Comparison of ENCODE assay signal across 1 cellular context in genomic region chr22:19673660-19674059, GRCh38.
TF ChIP-seq lines count a peak whose summit lies in the region.

No MANE protein-coding gene starts in this region.

TF ChIP-seq in K562, 482 proteins besides CTCF, POLR2A, EP300 and RAD21:
- TF ChIP-seq CTBP1 (IDR thresholded peaks at IDR 0.05; ENCODE audit: borderline replicate concordance), result no peak
- no peak for TF ChIP-seq PTTG1 (tag; IDR thresholded peaks at IDR 0.05; ENCODE audit: low read depth)
- TF ChIP-seq CBX8 (IDR thresholded peaks at IDR 0.05; ENCODE audit: borderline replicate concordance, extremely low read depth, low read depth, low read length, poor library complexity, severe bottlenecking), result peak; percentile 85
- TF ChIP-seq ZFP91 (CRISPR knock-in tag; IDR thresholded peaks at IDR 0.05), result peak; percentile 27
- TF ChIP-seq ZNF121 (CRISPR knock-in tag; conservative IDR thresholded peaks at IDR 0.05), result peak; percentile 82; the same call in 1 of the 2 replicates
- TF ChIP-seq ZBTB1 (CRISPR knock-in tag; IDR thresholded peaks at IDR 0.05; ENCODE audit: borderline replicate concordance, low read depth), result peak; percentile 75; the same call in 1 of the 2 replicates
- TF ChIP-seq RNF2 (IDR thresholded peaks at IDR 0.05), result peak; percentile 39; the same call in 1 of the 2 replicates
- TF ChIP-seq CBX2 (IDR thresholded peaks at IDR 0.05; ENCODE audit: insufficient read depth, low read length, poor library complexity, severe bottlenecking), result peak; percentile 89
- TF ChIP-seq, protein P1, sequence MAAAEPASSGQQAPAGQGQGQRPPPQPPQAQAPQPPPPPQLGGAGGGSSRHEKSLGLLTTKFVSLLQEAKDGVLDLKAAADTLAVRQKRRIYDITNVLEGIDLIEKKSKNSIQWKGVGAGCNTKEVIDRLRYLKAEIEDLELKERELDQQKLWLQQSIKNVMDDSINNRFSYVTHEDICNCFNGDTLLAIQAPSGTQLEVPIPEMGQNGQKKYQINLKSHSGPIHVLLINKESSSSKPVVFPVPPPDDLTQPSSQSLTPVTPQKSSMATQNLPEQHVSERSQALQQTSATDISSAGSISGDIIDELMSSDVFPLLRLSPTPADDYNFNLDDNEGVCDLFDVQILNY (CRISPR knock-in tag; IDR thresholded peaks at IDR 0.05), result peak; percentile 20; the same call in 1 of the 2 replicates
- TF ChIP-seq ZFP36 (IDR thresholded peaks at IDR 0.05; ENCODE audit: low read depth, low read length, partially characterized antibody), result peak; percentile 45
- TF ChIP-seq NR2C2 (CRISPR knock-in tag; IDR thresholded peaks at IDR 0.05), result peak; percentile 53; the same call in 1 of the 2 replicates
- TF ChIP-seq NR2C2 (tag; IDR thresholded peaks at IDR 0.05), result no peak
- no peak for TF ChIP-seq SAP30 (IDR thresholded peaks at IDR 0.05; ENCODE audit: borderline replicate concordance, insufficient read depth, low read depth, low read length, poor library complexity, severe bottlenecking)
- TF ChIP-seq E2F4 (CRISPR knock-in tag; IDR thresholded peaks at IDR 0.05; ENCODE audit: low read depth), result 0 out of 2 replicates have a peak, but pooled peaks have one; percentile 77
